14 cellular contexts compared by ENCODE assay signal in the genomic region with DNA sequence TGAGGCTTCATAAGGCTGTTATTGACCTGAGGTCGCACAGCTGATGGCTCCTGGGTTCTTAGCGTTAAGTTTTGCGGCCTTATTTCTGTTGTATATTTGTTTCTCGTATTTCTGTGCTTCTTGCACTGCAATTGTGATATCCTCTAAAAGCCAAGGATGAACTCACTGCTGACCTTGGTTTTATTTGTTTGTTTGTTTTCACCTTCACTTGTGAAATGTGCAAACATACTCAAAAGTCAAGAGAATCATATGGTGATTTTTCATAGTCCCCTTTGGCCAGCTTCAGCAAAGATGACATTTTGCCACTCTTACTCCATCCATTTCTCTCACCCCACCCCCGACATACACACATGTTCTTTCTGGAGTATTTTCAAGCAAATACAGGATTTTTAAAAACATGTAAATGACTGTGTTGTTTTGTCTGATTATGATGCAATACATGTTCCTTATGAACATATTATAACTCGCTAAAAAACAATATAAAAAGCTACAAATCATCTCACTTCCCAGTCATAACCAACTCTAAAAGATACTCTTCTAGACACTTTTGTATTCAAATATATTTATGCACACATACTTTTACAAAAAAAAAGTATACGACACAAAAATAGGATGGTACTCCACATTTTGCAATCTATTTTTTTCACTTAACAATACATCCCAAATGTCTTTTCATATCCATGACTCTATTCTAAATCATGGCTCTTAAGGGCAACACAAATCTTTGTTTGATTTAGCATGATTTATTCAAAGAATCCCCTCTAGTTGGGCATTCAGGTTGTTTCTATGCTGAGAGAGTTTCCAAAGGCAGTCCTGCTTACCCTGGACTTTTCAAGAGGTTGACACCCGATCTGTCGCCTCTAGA.
"Had no signal": no experiment of that assay in that cellular context is flagged by ENCODE, and none has a peak within 500 bp of the region (broad histone marks: within the 10 kb centered on the region; RNA-seq: fewer than 3 reads in every experiment).

No MANE protein-coding gene starts in this region.

- H3K4me3 ChIP-seq: heart right ventricle, suprapubic skin, upper lobe of left lung had no signal

- ATAC-seq: activated CD8-positive, alpha-beta T cell treated with anti-CD3 and anti-CD28 coated beads, Interleukin-2, amount 10 ng/mL, durations not matched to agents 7 days and 5 days; heart right ventricle; right cardiac atrium; stimulated activated naive CD8-positive, alpha-beta T cell treated with anti-CD3 and anti-CD28 coated beads, Interleukin-15, Interleukin-2, amounts not matched to agents 100 U/mL and 50 U/mL, for 24 hours had no signal

- H3K9me3 ChIP-seq: heart right ventricle, suprapubic skin, upper lobe of left lung had no signal

- H3K4me3 Mint-ChIP-seq: activated CD8-positive, alpha-beta T cell treated with anti-CD3 and anti-CD28 coated beads, Interleukin-2, amount 10 ng/mL, durations not matched to agents 7 days and 5 days; activated naive CD8-positive, alpha-beta T cell treated with anti-CD3 and anti-CD28 coated beads, Interleukin-2, amount 10 ng/mL, durations not matched to agents 7 days and 5 days; mesothelial cell of epicardium had no signal

- FAIRE-seq: frontal cortex, kidney had no signal

- H3K27ac ChIP-seq: heart right ventricle, suprapubic skin, upper lobe of left lung, WERI-Rb-1 had no signal

- H3K27me3 ChIP-seq: heart right ventricle, suprapubic skin, upper lobe of left lung had no signal

- H3K27ac Mint-ChIP-seq: activated CD8-positive, alpha-beta T cell treated with anti-CD3 and anti-CD28 coated beads, Interleukin-2, amount 10 ng/mL, durations not matched to agents 7 days and 5 days; activated naive CD8-positive, alpha-beta T cell treated with anti-CD3 and anti-CD28 coated beads, Interleukin-2, amount 10 ng/mL, durations not matched to agents 7 days and 5 days; mesothelial cell of epicardium had no signal

- DNase-seq: activated CD4-positive, alpha-beta T cell treated with anti-CD3 and anti-CD28 coated beads for 48 hours; activated CD8-positive, alpha-beta memory T cell treated with anti-CD3 and anti-CD28 coated beads, Interleukin-2, amount 50 U/mL, for 48 hours; activated CD8-positive, alpha-beta T cell treated with anti-CD3 and anti-CD28 coated beads, Interleukin-2, amount 10 ng/mL, durations not matched to agents 7 days and 5 days; activated naive CD8-positive, alpha-beta T cell treated with anti-CD3 and anti-CD28 coated beads, Interleukin-2, amount 10 ng/mL, durations not matched to agents 7 days and 5 days; anterior cingulate cortex; heart right ventricle; kidney; right cardiac atrium; stimulated activated naive CD8-positive, alpha-beta T cell treated with anti-CD3 and anti-CD28 coated beads, Interleukin-15, Interleukin-2, amounts not matched to agents 100 U/mL and 50 U/mL, for 24 hours; upper lobe of left lung; WERI-Rb-1 had no signal

- H3K36me3 ChIP-seq: heart right ventricle, suprapubic skin, upper lobe of left lung, WERI-Rb-1 had no signal

- H3K36me3 Mint-ChIP-seq: activated naive CD8-positive, alpha-beta T cell treated with anti-CD3 and anti-CD28 coated beads, Interleukin-2, amount 10 ng/mL, durations not matched to agents 7 days and 5 days; mesothelial cell of epicardium had no signal

- H3K9me3 Mint-ChIP-seq: activated naive CD8-positive, alpha-beta T cell treated with anti-CD3 and anti-CD28 coated beads, Interleukin-2, amount 10 ng/mL, durations not matched to agents 7 days and 5 days; mesothelial cell of epicardium had no signal
